ENCODE assay signal across 8 cellular contexts in the genomic region with DNA sequence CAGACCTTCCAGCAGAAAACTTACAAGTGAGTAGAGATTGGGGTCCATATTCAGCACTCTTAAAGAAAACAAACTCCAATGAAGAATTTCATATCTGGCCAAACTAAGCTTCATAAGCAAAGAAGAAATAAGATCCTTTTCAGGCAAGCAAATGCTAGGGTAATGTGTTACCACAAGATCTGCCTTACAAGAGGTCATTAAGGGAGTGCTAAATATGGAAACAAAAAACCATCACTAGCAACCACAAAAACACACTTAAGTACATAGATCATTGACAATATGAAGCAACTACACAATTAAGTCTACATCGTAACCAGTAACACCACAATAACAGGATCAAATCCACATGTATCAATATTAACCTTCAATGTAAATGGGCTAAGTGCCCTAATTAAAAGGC. TPM values are rescaled to one million over a fixed set of nuclear protein-coding genes. Genes with fewer than 3 reads are reported as not detected.
"Had no signal": no experiment of that assay in that cellular context is flagged by ENCODE, and none has a peak within 500 bp of the region (broad histone marks: within the 10 kb centered on the region; RNA-seq: fewer than 3 reads in every experiment).

No MANE protein-coding gene starts in this region.

- H3K27me3 Mint-ChIP-seq: IgD-negative memory B cell had no signal

- FAIRE-seq: H1, H54, HTR-8/SVneo had no signal

- DNase-seq: H9, HCEC 1CT had no signal

- H3K4me3 Mint-ChIP-seq: GM23338, H9, IgD-negative memory B cell had no signal

- H3K27ac Mint-ChIP-seq: GM23338, H9, IgD-negative memory B cell had no signal

- ATAC-seq: GM23338 had no signal

- H3K9me3 Mint-ChIP-seq: GM23338 had no signal

- H3K4me3 ChIP-seq: GM23338 had no signal

- H2AFZ ChIP-seq: GM23338 had no signal

- H3K4me2 ChIP-seq: GM23338 had no signal

- H3K4me1 Mint-ChIP-seq: GM23338, IgD-negative memory B cell had no signal

- H3K36me3 Mint-ChIP-seq: IgD-negative memory B cell had no signal

RNA-seq across cellular contexts. Expression of a gene that starts 47.1 kb away (rescaled TPM):
- total RNA-seq: GM23338, H9, HT-29 had no signal
- polyA plus RNA-seq: GM23338, IgD-negative memory B cell had no signal
